Comparison of ENCODE assay signal across 1 cellular context in the genomic region with DNA sequence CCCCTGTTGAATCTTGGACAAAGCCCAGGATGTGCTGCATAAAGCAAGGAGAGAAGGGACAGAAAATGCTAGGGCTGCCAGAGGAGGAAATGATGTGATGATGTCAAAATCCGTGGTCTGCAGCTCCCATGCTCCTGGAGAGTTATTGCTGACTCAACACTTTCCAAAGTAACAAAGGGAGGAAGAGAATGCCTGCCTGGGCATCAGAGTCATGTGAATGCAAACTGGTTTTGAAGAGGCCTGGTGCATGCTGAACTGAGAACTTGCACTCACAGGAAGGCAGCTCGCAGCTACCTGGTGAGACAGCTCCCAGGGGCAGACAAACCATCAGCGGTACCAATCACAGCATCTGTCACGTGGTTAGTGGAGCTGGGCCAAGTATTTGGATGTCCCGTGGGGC.
TF ChIP-seq lines count a peak whose summit lies in the region.

No MANE protein-coding gene starts in this region.

TF ChIP-seq in K562, 482 proteins besides CTCF, POLR2A, EP300 and RAD21 (continued from another document):
- TF ChIP-seq NR2F6 (CRISPR knock-in tag; IDR thresholded peaks at IDR 0.05) (no peak), ZNF408 (CRISPR knock-in tag; IDR thresholded peaks at IDR 0.05; ENCODE audit: low read depth) (no peak), CHCHD3 (CRISPR knock-in tag; IDR thresholded peaks at IDR 0.05) (no peak), ZNF239 (CRISPR knock-in tag; IDR thresholded peaks at IDR 0.05) (no peak), SRF (CRISPR knock-in tag; IDR thresholded peaks at IDR 0.05) (no peak), FOXK1 (CRISPR knock-in tag; IDR thresholded peaks at IDR 0.05; ENCODE audit: borderline replicate concordance) (no peak), PPARD (CRISPR knock-in tag; IDR thresholded peaks at IDR 0.05) (no peak), ZSCAN29 (IDR thresholded peaks at IDR 0.05) (no peak), SMAD1 (IDR thresholded peaks at IDR 0.05; ENCODE audit: low read depth, low read length, partially characterized antibody) (no peak), HIVEP1 (CRISPR knock-in tag; IDR thresholded peaks at IDR 0.05) (no peak), ASH1L (IDR thresholded peaks at IDR 0.05; ENCODE audit: borderline replicate concordance, low read depth, partially characterized antibody) (no peak), KLF6 (CRISPR knock-in tag; IDR thresholded peaks at IDR 0.05; ENCODE audit: borderline replicate concordance) (no peak), PHF21A (IDR thresholded peaks at IDR 0.05; ENCODE audit: borderline replicate concordance, low read depth) (no peak), SRSF7 (optimal IDR thresholded peaks at IDR 0.05; ENCODE audit: low read depth, low read length) (no peak), BCL6 (CRISPR knock-in tag; IDR thresholded peaks at IDR 0.05) (no peak), NELFE (IDR thresholded peaks at IDR 0.05; ENCODE audit: insufficient read depth, insufficient read length) (no peak), DNMT1 (IDR thresholded peaks at IDR 0.05) (no peak), MBD2 (IDR thresholded peaks at IDR 0.05; ENCODE audit: borderline replicate concordance, low read depth) (no peak), NFXL1 (CRISPR knock-in tag; IDR thresholded peaks at IDR 0.05) (no peak), SRSF9 (IDR thresholded peaks at IDR 0.05; ENCODE audit: borderline replicate concordance, low read depth, low read length) (no peak)
- TF ChIP-seq, protein P1, sequence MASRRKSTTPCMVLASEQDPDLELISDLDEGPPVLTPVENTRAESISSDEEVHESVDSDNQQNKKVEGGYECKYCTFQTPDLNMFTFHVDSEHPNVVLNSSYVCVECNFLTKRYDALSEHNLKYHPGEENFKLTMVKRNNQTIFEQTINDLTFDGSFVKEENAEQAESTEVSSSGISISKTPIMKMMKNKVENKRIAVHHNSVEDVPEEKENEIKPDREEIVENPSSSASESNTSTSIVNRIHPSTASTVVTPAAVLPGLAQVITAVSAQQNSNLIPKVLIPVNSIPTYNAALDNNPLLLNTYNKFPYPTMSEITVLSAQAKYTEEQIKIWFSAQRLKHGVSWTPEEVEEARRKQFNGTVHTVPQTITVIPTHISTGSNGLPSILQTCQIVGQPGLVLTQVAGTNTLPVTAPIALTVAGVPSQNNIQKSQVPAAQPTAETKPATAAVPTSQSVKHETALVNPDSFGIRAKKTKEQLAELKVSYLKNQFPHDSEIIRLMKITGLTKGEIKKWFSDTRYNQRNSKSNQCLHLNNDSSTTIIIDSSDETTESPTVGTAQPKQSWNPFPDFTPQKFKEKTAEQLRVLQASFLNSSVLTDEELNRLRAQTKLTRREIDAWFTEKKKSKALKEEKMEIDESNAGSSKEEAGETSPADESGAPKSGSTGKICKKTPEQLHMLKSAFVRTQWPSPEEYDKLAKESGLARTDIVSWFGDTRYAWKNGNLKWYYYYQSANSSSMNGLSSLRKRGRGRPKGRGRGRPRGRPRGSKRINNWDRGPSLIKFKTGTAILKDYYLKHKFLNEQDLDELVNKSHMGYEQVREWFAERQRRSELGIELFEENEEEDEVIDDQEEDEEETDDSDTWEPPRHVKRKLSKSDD (conservative IDR thresholded peaks at IDR 0.05; ENCODE audit: low read length), result no peak
- TF ChIP-seq, protein P2, sequence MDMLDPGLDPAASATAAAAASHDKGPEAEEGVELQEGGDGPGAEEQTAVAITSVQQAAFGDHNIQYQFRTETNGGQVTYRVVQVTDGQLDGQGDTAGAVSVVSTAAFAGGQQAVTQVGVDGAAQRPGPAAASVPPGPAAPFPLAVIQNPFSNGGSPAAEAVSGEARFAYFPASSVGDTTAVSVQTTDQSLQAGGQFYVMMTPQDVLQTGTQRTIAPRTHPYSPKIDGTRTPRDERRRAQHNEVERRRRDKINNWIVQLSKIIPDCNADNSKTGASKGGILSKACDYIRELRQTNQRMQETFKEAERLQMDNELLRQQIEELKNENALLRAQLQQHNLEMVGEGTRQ (CRISPR knock-in tag; IDR thresholded peaks at IDR 0.05), result peak; percentile 21; the same call in 1 of the 2 replicates
- TF ChIP-seq, protein P3, sequence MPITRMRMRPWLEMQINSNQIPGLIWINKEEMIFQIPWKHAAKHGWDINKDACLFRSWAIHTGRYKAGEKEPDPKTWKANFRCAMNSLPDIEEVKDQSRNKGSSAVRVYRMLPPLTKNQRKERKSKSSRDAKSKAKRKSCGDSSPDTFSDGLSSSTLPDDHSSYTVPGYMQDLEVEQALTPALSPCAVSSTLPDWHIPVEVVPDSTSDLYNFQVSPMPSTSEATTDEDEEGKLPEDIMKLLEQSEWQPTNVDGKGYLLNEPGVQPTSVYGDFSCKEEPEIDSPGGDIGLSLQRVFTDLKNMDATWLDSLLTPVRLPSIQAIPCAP (CRISPR knock-in tag; IDR thresholded peaks at IDR 0.05; ENCODE audit: borderline replicate concordance), result no peak
- TF ChIP-seq, protein P4, sequence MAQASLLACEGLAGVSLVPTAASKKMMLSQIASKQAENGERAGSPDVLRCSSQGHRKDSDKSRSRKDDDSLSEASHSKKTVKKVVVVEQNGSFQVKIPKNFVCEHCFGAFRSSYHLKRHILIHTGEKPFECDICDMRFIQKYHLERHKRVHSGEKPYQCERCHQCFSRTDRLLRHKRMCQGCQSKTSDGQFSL (CRISPR knock-in tag; IDR thresholded peaks at IDR 0.05), result no peak
- TF ChIP-seq, protein P4 (tag; IDR thresholded peaks at IDR 0.05), result no peak
- TF ChIP-seq, protein P5, sequence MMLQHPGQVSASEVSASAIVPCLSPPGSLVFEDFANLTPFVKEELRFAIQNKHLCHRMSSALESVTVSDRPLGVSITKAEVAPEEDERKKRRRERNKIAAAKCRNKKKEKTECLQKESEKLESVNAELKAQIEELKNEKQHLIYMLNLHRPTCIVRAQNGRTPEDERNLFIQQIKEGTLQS (IDR thresholded peaks at IDR 0.05), result no peak
- TF ChIP-seq, protein P5 (CRISPR knock-in tag; conservative IDR thresholded peaks at IDR 0.05), result no peak
- TF ChIP-seq, protein P6, sequence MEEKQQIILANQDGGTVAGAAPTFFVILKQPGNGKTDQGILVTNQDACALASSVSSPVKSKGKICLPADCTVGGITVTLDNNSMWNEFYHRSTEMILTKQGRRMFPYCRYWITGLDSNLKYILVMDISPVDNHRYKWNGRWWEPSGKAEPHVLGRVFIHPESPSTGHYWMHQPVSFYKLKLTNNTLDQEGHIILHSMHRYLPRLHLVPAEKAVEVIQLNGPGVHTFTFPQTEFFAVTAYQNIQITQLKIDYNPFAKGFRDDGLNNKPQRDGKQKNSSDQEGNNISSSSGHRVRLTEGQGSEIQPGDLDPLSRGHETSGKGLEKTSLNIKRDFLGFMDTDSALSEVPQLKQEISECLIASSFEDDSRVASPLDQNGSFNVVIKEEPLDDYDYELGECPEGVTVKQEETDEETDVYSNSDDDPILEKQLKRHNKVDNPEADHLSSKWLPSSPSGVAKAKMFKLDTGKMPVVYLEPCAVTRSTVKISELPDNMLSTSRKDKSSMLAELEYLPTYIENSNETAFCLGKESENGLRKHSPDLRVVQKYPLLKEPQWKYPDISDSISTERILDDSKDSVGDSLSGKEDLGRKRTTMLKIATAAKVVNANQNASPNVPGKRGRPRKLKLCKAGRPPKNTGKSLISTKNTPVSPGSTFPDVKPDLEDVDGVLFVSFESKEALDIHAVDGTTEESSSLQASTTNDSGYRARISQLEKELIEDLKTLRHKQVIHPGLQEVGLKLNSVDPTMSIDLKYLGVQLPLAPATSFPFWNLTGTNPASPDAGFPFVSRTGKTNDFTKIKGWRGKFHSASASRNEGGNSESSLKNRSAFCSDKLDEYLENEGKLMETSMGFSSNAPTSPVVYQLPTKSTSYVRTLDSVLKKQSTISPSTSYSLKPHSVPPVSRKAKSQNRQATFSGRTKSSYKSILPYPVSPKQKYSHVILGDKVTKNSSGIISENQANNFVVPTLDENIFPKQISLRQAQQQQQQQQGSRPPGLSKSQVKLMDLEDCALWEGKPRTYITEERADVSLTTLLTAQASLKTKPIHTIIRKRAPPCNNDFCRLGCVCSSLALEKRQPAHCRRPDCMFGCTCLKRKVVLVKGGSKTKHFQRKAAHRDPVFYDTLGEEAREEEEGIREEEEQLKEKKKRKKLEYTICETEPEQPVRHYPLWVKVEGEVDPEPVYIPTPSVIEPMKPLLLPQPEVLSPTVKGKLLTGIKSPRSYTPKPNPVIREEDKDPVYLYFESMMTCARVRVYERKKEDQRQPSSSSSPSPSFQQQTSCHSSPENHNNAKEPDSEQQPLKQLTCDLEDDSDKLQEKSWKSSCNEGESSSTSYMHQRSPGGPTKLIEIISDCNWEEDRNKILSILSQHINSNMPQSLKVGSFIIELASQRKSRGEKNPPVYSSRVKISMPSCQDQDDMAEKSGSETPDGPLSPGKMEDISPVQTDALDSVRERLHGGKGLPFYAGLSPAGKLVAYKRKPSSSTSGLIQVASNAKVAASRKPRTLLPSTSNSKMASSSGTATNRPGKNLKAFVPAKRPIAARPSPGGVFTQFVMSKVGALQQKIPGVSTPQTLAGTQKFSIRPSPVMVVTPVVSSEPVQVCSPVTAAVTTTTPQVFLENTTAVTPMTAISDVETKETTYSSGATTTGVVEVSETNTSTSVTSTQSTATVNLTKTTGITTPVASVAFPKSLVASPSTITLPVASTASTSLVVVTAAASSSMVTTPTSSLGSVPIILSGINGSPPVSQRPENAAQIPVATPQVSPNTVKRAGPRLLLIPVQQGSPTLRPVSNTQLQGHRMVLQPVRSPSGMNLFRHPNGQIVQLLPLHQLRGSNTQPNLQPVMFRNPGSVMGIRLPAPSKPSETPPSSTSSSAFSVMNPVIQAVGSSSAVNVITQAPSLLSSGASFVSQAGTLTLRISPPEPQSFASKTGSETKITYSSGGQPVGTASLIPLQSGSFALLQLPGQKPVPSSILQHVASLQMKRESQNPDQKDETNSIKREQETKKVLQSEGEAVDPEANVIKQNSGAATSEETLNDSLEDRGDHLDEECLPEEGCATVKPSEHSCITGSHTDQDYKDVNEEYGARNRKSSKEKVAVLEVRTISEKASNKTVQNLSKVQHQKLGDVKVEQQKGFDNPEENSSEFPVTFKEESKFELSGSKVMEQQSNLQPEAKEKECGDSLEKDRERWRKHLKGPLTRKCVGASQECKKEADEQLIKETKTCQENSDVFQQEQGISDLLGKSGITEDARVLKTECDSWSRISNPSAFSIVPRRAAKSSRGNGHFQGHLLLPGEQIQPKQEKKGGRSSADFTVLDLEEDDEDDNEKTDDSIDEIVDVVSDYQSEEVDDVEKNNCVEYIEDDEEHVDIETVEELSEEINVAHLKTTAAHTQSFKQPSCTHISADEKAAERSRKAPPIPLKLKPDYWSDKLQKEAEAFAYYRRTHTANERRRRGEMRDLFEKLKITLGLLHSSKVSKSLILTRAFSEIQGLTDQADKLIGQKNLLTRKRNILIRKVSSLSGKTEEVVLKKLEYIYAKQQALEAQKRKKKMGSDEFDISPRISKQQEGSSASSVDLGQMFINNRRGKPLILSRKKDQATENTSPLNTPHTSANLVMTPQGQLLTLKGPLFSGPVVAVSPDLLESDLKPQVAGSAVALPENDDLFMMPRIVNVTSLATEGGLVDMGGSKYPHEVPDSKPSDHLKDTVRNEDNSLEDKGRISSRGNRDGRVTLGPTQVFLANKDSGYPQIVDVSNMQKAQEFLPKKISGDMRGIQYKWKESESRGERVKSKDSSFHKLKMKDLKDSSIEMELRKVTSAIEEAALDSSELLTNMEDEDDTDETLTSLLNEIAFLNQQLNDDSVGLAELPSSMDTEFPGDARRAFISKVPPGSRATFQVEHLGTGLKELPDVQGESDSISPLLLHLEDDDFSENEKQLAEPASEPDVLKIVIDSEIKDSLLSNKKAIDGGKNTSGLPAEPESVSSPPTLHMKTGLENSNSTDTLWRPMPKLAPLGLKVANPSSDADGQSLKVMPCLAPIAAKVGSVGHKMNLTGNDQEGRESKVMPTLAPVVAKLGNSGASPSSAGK (IDR thresholded peaks at IDR 0.05), result no peak
- TF ChIP-seq, protein P7, sequence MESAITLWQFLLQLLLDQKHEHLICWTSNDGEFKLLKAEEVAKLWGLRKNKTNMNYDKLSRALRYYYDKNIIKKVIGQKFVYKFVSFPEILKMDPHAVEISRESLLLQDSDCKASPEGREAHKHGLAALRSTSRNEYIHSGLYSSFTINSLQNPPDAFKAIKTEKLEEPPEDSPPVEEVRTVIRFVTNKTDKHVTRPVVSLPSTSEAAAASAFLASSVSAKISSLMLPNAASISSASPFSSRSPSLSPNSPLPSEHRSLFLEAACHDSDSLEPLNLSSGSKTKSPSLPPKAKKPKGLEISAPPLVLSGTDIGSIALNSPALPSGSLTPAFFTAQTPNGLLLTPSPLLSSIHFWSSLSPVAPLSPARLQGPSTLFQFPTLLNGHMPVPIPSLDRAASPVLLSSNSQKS (CRISPR knock-in tag; IDR thresholded peaks at IDR 0.05), result no peak
- TF ChIP-seq, protein P8, sequence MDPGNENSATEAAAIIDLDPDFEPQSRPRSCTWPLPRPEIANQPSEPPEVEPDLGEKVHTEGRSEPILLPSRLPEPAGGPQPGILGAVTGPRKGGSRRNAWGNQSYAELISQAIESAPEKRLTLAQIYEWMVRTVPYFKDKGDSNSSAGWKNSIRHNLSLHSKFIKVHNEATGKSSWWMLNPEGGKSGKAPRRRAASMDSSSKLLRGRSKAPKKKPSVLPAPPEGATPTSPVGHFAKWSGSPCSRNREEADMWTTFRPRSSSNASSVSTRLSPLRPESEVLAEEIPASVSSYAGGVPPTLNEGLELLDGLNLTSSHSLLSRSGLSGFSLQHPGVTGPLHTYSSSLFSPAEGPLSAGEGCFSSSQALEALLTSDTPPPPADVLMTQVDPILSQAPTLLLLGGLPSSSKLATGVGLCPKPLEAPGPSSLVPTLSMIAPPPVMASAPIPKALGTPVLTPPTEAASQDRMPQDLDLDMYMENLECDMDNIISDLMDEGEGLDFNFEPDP (CRISPR knock-in tag; IDR thresholded peaks at IDR 0.05), result no peak
